23 cellular contexts compared by ENCODE assay signal in genomic region chr17:64289652-64290051, GRCh38. TPM values are rescaled to one million over a fixed set of nuclear protein-coding genes. Genes with fewer than 3 reads are reported as not detected.
DNase-seq lines count a peak whose midpoint lies in the region; ATAC-seq, FAIRE-seq and TF ChIP-seq lines count a peak whose summit lies in the region.
"Had no signal": no experiment of that assay in that cellular context is flagged by ENCODE, and none has a peak within 500 bp of the region (broad histone marks: within the 10 kb centered on the region; RNA-seq: fewer than 3 reads in every experiment).

No MANE protein-coding gene starts in this region.

- H3K4me2 ChIP-seq in K562 (ENCODE audit: insufficient read depth, low read length) (no peak overlapping the region), parathyroid adenoma (ENCODE audit: low read length) (no peak overlapping the region)

- TF ChIP-seq EP300 in K562 (IDR thresholded peaks at IDR 0.05; ENCODE audit: low read length) = no peak

- H3K79me2 ChIP-seq in K562 (ENCODE audit: control insufficient read depth, insufficient read depth, low read length) = no peaks in the 10 kb centered on the region
- H3K79me2 ChIP-seq in parathyroid adenoma = no peaks in the 10 kb centered on the region

- H3K27ac ChIP-seq in HEK293 (ENCODE audit: extremely low read depth, low read depth, low read length) = no peak overlapping the region
- H3K27ac ChIP-seq in K562 (ENCODE audit: extremely low read depth, low read depth, low read length) = no peak overlapping the region
- no peak overlapping the region for H3K27ac ChIP-seq in parathyroid adenoma
- H3K27ac ChIP-seq: HL-60, RWPE1, SK-N-MC had no signal

- no peaks in the 10 kb centered on the region for H3K9me1 ChIP-seq in K562 (ENCODE audit: control insufficient read depth, insufficient read depth, low read length)

- no peak for TF ChIP-seq POLR2A in K562 (conservative IDR thresholded peaks at IDR 0.05)

- peak; percentile 94 for DNase-seq in NCI-H2227 treated with DMSO at 0.1 percent for 48 hours (lab: John Stamatoyannopoulos, UW)
- peak in 1 of 4 experiments; percentile 10 for DNase-seq in K562 (ENCODE audit: extremely low read depth in 1 of 4, low spot score in 3 of 4)
- no peak for DNase-seq in T-helper 2 cell treated with Interferon-gamma antibody and Interleukin-4, amounts not matched to agents 5 μg/mL and 100 μg/mL, for 36 hours (ENCODE audit: low spot score)
- DNase-seq in NCI-H1105 (lab: John Stamatoyannopoulos, UW) = no peak
- DNase-seq: Calu3, DMS79 treated with DMSO at 0.1 percent for 48 hours, GOT3, HCEC 1CT, Karpas-422, NCI-H1092 treated with DMSO at 0.1 percent for 48 hours, NCI-H1436 treated with DMSO at 0.1 percent for 48 hours, NCI-H187 treated with DMSO at 0.1 percent for 48 hours, NCI-H446 treated with DMSO at 0.1 percent for 48 hours, NCI-H69, SIG-M5 had no signal

- TF ChIP-seq RAD21 in K562 (CRISPR knock-in tag; conservative IDR thresholded peaks at IDR 0.05 in 1 of 2, IDR thresholded peaks at IDR 0.05 in 1 of 2) = no peak

- H3K4me3 Mint-ChIP-seq in T-helper 2 cell treated with Interferon-gamma antibody and Interleukin-4, amounts not matched to agents 5 μg/mL and 100 μg/mL, for 36 hours = no peak overlapping the region
- H3K4me3 Mint-ChIP-seq: B cell had no signal

- peaks cover 20% of the 10 kb centered on the region for H3K9me3 Mint-ChIP-seq in T-helper 2 cell treated with Interferon-gamma antibody and Interleukin-4, amounts not matched to agents 5 μg/mL and 100 μg/mL, for 36 hours

- H3K4me3 ChIP-seq in HEK293 (ENCODE audit: low read depth, low read length) (no peak overlapping the region), K562 (no peak overlapping the region), parathyroid adenoma (ENCODE audit: low read depth, low read length) (no peak overlapping the region)
- H3K4me3 ChIP-seq: SK-N-MC had no signal

- H3K36me3 Mint-ChIP-seq in T-helper 2 cell treated with Interferon-gamma antibody and Interleukin-4, amounts not matched to agents 5 μg/mL and 100 μg/mL, for 36 hours (ENCODE audit: low read depth) = no peaks in the 10 kb centered on the region

- H2AFZ ChIP-seq in K562 (ENCODE audit: low read depth, low read length) = no peak overlapping the region
- H2AFZ ChIP-seq in parathyroid adenoma = peak overlapping the region; percentile 25

- in situ Hi-C loops in K562 (cut with MboI) = loop anchor here (10.0 kb wide), 2 partner anchors 265 to 375 kb away; partner anchors contain the start of genes CSHL1, GH1 and ICAM2

- BruUV-seq in K562 (replicated peaks; lab: Mats Ljungman, UMichigan) = no TSS peak

- no peaks in the 10 kb centered on the region for H3K4me1 Mint-ChIP-seq in T-helper 2 cell treated with Interferon-gamma antibody and Interleukin-4, amounts not matched to agents 5 μg/mL and 100 μg/mL, for 36 hours (ENCODE audit: low read depth)
- H3K4me1 Mint-ChIP-seq: B cell had no signal

- ATAC-seq in K562 (no peak), HG03457 (IDR thresholded peaks at IDR 0.05; ENCODE audit: unreplicated experiment) (no peak)
- ATAC-seq: Panc1 had no signal

- no peak for FAIRE-seq in K562 (lab: Jason Lieb, UNC)

- H3K9me3 ChIP-seq in HEK293 (ENCODE audit: control insufficient read depth, insufficient read depth, low read depth, low read length) (no peaks in the 10 kb centered on the region), K562 (replicated peaks; ENCODE audit: control insufficient read depth, insufficient read depth, low read depth, low read length) (peaks cover 8% of the 10 kb centered on the region), parathyroid adenoma (ENCODE audit: control insufficient read depth, low read length) (no peaks in the 10 kb centered on the region)

- H4K20me1 ChIP-seq in K562 (replicated peaks; ENCODE audit: control insufficient read depth, insufficient read depth, low read length) = no peaks in the 10 kb centered on the region

- H3K36me3 ChIP-seq in HEK293 (ENCODE audit: control insufficient read depth in 2 of 2, insufficient read depth in 1 of 2, low read length in 2 of 2) (no peaks in the 10 kb centered on the region), K562 (ENCODE audit: control insufficient read depth, insufficient read depth, low read length) (no peaks in the 10 kb centered on the region), parathyroid adenoma (ENCODE audit: control insufficient read depth, insufficient read depth, low read length) (no peaks in the 10 kb centered on the region)

- TF ChIP-seq CTCF in HEK293 (tag by site-specific recombination; IDR thresholded peaks at IDR 0.05) (no peak), K562 (IDR thresholded peaks at IDR 0.05 in 2 of 3, conservative IDR thresholded peaks at IDR 0.05 in 1 of 3; ENCODE audit: insufficient read depth in 2 of 3, low read depth in 1 of 3, low read length in 3 of 3) (no peak), parathyroid adenoma (IDR thresholded peaks at IDR 0.05) (no peak)

- CTCF ChIA-PET in HEK293 (lab: Yijun Ruan, JAX) (interaction anchor here (0.9 to 3.5 kb wide), 6 partner anchors 7 to 262 kb away, joined by 3 to 17 read pairs (median 8); no protein-coding TSS in a partner anchor), K562 (lab: Yijun Ruan, JAX; ENCODE audit: low intra/inter-chr PET ratio) (no interaction called here)

- intact Hi-C loops in K562 (cut with micrococcal nuclease) = loop anchor here (10.0 kb wide), 2 partner anchors 225 to 375 kb away; partner anchors contain the start of genes CSHL1 and GH1

- H3K27me3 ChIP-seq in K562 (ENCODE audit: control insufficient read depth in 2 of 2, insufficient read depth in 2 of 2, low read length in 2 of 2) (no peaks in the 10 kb centered on the region; a peak in 1 of 5 replicates), parathyroid adenoma (ENCODE audit: control insufficient read depth, insufficient read depth, low read length) (no peaks in the 10 kb centered on the region)

- WGBS in K562 (ENCODE audit: insufficient coverage, low coverage, missing lambda C conversion rate) = 3% methylated on average over 5 of the region's 5 CpGs

- H3K9ac ChIP-seq in K562 (ENCODE audit: insufficient read depth in 1 of 2, low read depth in 2 of 2, low read length in 2 of 2) (no peak overlapping the region), parathyroid adenoma (no peak overlapping the region)

- no peak overlapping the region for H3K27ac Mint-ChIP-seq in T-helper 2 cell treated with Interferon-gamma antibody and Interleukin-4, amounts not matched to agents 5 μg/mL and 100 μg/mL, for 36 hours
- H3K27ac Mint-ChIP-seq: B cell had no signal

- H3K27me3 Mint-ChIP-seq in T-helper 2 cell treated with Interferon-gamma antibody and Interleukin-4, amounts not matched to agents 5 μg/mL and 100 μg/mL, for 36 hours (ENCODE audit: low read depth) = peaks cover 11% of the 10 kb centered on the region

- POLR2A ChIA-PET in HEK293 (lab: Yijun Ruan, JAX) (no interaction called here), K562 (lab: Yijun Ruan, JAX) (interaction anchor here (0.5 to 2.0 kb wide), 2 partner anchors 129 to 144 kb away, joined by 3 to 7 read pairs; no protein-coding TSS in a partner anchor)

- H3K4me1 ChIP-seq in HEK293 (ENCODE audit: control insufficient read depth, insufficient read depth, low read length) (no peaks in the 10 kb centered on the region), K562 (replicated peaks in 1 of 2; ENCODE audit: control insufficient read depth in 2 of 2, insufficient read depth in 2 of 2, low read length in 2 of 2) (no peaks in the 10 kb centered on the region; a peak in 1 of 5 replicates), parathyroid adenoma (peaks cover 5% of the 10 kb centered on the region)

TF ChIP-seq in HEK293, 187 proteins besides CTCF, POLR2A, EP300 and RAD21:
- TF ChIP-seq ZNF10 (tag by site-specific recombination; IDR thresholded peaks at IDR 0.05) (no peak), SP7 (tag by site-specific recombination; IDR thresholded peaks at IDR 0.05) (peak; percentile 54)

TF ChIP-seq in K562, 482 proteins besides CTCF, POLR2A, EP300 and RAD21 (continues in another document):
- TF ChIP-seq PKNOX1 (IDR thresholded peaks at IDR 0.05) = peak; percentile 16; the same call in 1 of the 2 replicates

RNA-seq across cellular contexts. Expression of gene TEX2, which starts 26.6 kb away (rescaled TPM):
- 44.0 and 59.0 TPM in 2 replicates for total RNA-seq in K562 (2011; cell fraction: chromatin; rRNA removed; ENCODE audit: low replicate concordance)
- total RNA-seq in K562 (2011; cell fraction: nucleolus; rRNA removed) = 27.0 and 29.3 TPM in 2 replicates
- 38.6 and 52.3 TPM in 2 replicates for total RNA-seq in K562 (2011; cell fraction: nucleoplasm; rRNA removed)
- total RNA-seq in K562 (2014; rRNA removed) (19.8 and 23.9 TPM in 2 replicates), K562 (2014; rRNA removed; fragmentation: Illumina TruSeq; extraction: Trizol) (17.5 and 17.7 TPM in 2 replicates), K562 (2015; rRNA removed; fragmentation: Illumina TruSeq; extraction: Trizol) (17.7 and 18.1 TPM in 2 replicates), K562 (2021) (24.5 and 27.6 TPM in 2 replicates)
- polyA plus RNA-seq in K562 (2011; rRNA removed) (15.2 and 19.3 TPM in 2 replicates), K562 (2014; fragmentation: Illumina TruSeq; extraction: Trizol) (23.6 and 27.6 TPM in 2 replicates), K562 (2014; fragmentation: Nextera tagmentation; extraction: Ambion mirVana) (1 to 10 TPM; 4.1 to 4.8 TPM), K562 (2014; rRNA removed) (18.4 and 20.2 TPM in 2 replicates)
- 12.2 and 12.8 TPM in 2 replicates for polyA plus RNA-seq in K562 (2011; cell fraction: cytosol; rRNA removed)
- 22.0 and 25.0 TPM in 2 replicates for polyA plus RNA-seq in K562 (2011; cell fraction: nucleus; rRNA removed)
- 9.8 and 13.7 TPM in 2 replicates for polyA plus RNA-seq in K562 (2012)
- 28.0 and 31.6 TPM in 2 replicates for polyA minus RNA-seq in K562 (2011; rRNA and poly(A)+ RNA removed)
- 9.4 and 13.2 TPM in 2 replicates for polyA minus RNA-seq in K562 (2011; cell fraction: cytosol; rRNA and poly(A)+ RNA removed)
- polyA minus RNA-seq in K562 (2011; cell fraction: nucleus; rRNA and poly(A)+ RNA removed) = 22.8 and 23.2 TPM in 2 replicates
